13 cellular contexts compared by ENCODE assay signal in genomic region chr3:76063019-76063418, GRCh38.
DNase-seq lines count a peak whose midpoint lies in the region; ATAC-seq and FAIRE-seq lines count a peak whose summit lies in the region.
"Had no signal": no experiment of that assay in that cellular context is flagged by ENCODE, and none has a peak within 500 bp of the region (broad histone marks: within the 10 kb centered on the region; RNA-seq: fewer than 3 reads in every experiment).

No MANE protein-coding gene starts in this region.

- no peak overlapping the region for H3K4me3 ChIP-seq in small intestine (ENCODE audit: low read depth in 1 of 2, low read length in 2 of 2)
- H3K4me3 ChIP-seq: tibial artery had no signal

- H3K27me3 ChIP-seq in small intestine (ENCODE audit: control insufficient read depth in 2 of 2, insufficient read depth in 2 of 2, low read length in 2 of 2): no peaks in the 10 kb centered on the region
- H3K27me3 ChIP-seq: tibial artery had no signal

- DNase-seq in HS-27A (ENCODE audit: low read depth): peak; percentile 92
- DNase-seq in SW480 (ENCODE audit: low spot score): peak; percentile 61
- peak; percentile 5 for DNase-seq in fibroblast of peridontal ligament (ENCODE audit: extremely low read depth)
- DNase-seq in small intestine: peak; percentile 21
- no peak for DNase-seq in activated CD4-positive, CD25-positive, alpha-beta regulatory T cell (lab: John Stamatoyannopoulos, UW)
- no peak for DNase-seq in activated T-cell treated with anti-CD3 and anti-CD28 coated beads, Interleukin-2, amount 50 U/mL, for 4 hours
- no peak for DNase-seq in NCI-H1436 (lab: John Stamatoyannopoulos, UW)
- DNase-seq: activated naive CD8-positive, alpha-beta T cell treated with anti-CD3 and anti-CD28 coated beads, Interleukin-2, amount 50 U/mL, for 24 hours; effector CD8-positive, alpha-beta T cell; NCI-H1417 treated with DMSO at 0.1 percent for 48 hours; SHP77 treated with DMSO at 0.1 percent for 48 hours; tibial artery had no signal

- WGBS in small intestine, 3 donors: 34 to 61% (median 37%) methylated on average over 3 of the region's 3 CpGs

- H3K4me1 ChIP-seq in small intestine (ENCODE audit: control insufficient read depth in 2 of 2, insufficient read depth in 1 of 2, low read depth in 1 of 2, low read length in 1 of 2): no peaks in the 10 kb centered on the region

- no peak overlapping the region for H3K27ac ChIP-seq in small intestine (ENCODE audit: low read depth in 1 of 2, low read length in 1 of 2)
- H3K27ac ChIP-seq: tibial artery, VCaP had no signal

- FAIRE-seq in small intestine (lab: Jason Lieb, UNC): no peak

- H3K36me3 Mint-ChIP-seq in activated T-cell treated with anti-CD3 and anti-CD28 coated beads, Interleukin-2, amount 50 U/mL, for 4 hours (ENCODE audit: insufficient read depth): no peaks in the 10 kb centered on the region

- no peaks in the 10 kb centered on the region for H3K4me1 Mint-ChIP-seq in activated T-cell treated with anti-CD3 and anti-CD28 coated beads, Interleukin-2, amount 50 U/mL, for 4 hours (ENCODE audit: low read depth)
- H3K4me1 Mint-ChIP-seq: activated naive CD8-positive, alpha-beta T cell treated with anti-CD3 and anti-CD28 coated beads, Interleukin-2, amount 50 U/mL, for 24 hours had no signal

- H3K36me3 ChIP-seq in small intestine (ENCODE audit: control insufficient read depth in 2 of 2, insufficient read depth in 2 of 2, low read length in 2 of 2): no peaks in the 10 kb centered on the region
- H3K36me3 ChIP-seq: tibial artery had no signal

- H3K4me3 Mint-ChIP-seq in activated T-cell treated with anti-CD3 and anti-CD28 coated beads, Interleukin-2, amount 50 U/mL, for 4 hours: no peak overlapping the region
- H3K4me3 Mint-ChIP-seq: activated naive CD8-positive, alpha-beta T cell treated with anti-CD3 and anti-CD28 coated beads, Interleukin-2, amount 50 U/mL, for 24 hours had no signal

- ATAC-seq in activated T-cell treated with anti-CD3 and anti-CD28 coated beads, Interleukin-2, amount 50 U/mL, for 4 hours: no peak
- ATAC-seq: activated naive CD8-positive, alpha-beta T cell treated with anti-CD3 and anti-CD28 coated beads, Interleukin-2, amount 50 U/mL, for 24 hours had no signal

- peaks cover 8% of the 10 kb centered on the region for H3K9me3 Mint-ChIP-seq in activated T-cell treated with anti-CD3 and anti-CD28 coated beads, Interleukin-2, amount 50 U/mL, for 4 hours

- H3K9me3 ChIP-seq in small intestine (ENCODE audit: control insufficient read depth, low read depth): no peaks in the 10 kb centered on the region
- H3K9me3 ChIP-seq: tibial artery had no signal

- no peaks in the 10 kb centered on the region for H3K27me3 Mint-ChIP-seq in activated T-cell treated with anti-CD3 and anti-CD28 coated beads, Interleukin-2, amount 50 U/mL, for 4 hours (ENCODE audit: low read depth)
- H3K27me3 Mint-ChIP-seq: activated naive CD8-positive, alpha-beta T cell treated with anti-CD3 and anti-CD28 coated beads, Interleukin-2, amount 50 U/mL, for 24 hours had no signal

Comparison
In these comparisons a context has a peak if more than half of its experiments do, and no peak if none do; other contexts are left out.
1. DNase-seq: peak in HS-27A (single experiment), SW480 (single experiment), fibroblast of peridontal ligament (single experiment) and small intestine (single experiment); none in activated CD4-positive, CD25-positive, alpha-beta regulatory T cell (0 of 4), activated T-cell treated with anti-CD3 and anti-CD28 coated beads, Interleukin-2, amount 50 U/mL, for 4 hours (single experiment) and NCI-H1436 (single experiment).